ENCODE assay signal across 8 cellular contexts in genomic region chr7:151079199-151079910, GRCh38. TPM values are rescaled to one million over a fixed set of nuclear protein-coding genes. Genes with fewer than 3 reads are reported as not detected.
DNase-seq lines count a peak whose midpoint lies in the region; ATAC-seq, FAIRE-seq and TF ChIP-seq lines count a peak whose summit lies in the region.

No MANE protein-coding gene starts in this region.

- no peak overlapping the region for H2BK12ac ChIP-seq in H1 (ENCODE audit: low read depth, low read length)

- TF ChIP-seq CTCF in CD14-positive monocyte (IDR thresholded peaks at IDR 0.05), result no peak
- no peak for TF ChIP-seq CTCF in H1 (IDR thresholded peaks at IDR 0.05; ENCODE audit: control extremely low read depth in 1 of 3, insufficient read depth in 1 of 3, low read depth in 1 of 3, low read length in 3 of 3)
- TF ChIP-seq CTCF in neural crest cell (conservative IDR thresholded peaks at IDR 0.05), result no peak

- H2BK20ac ChIP-seq in H1 (ENCODE audit: low read length), result peak overlapping the region; percentile 32; the same call in 1 of the 2 replicates

- H3K9me3 Mint-ChIP-seq in CD14-positive monocyte (peaks cover 0 to 3% (median 0%) of the 10 kb centered on the region in 7 donors), neural crest cell (no peaks in the 10 kb centered on the region)

- H3K36me3 ChIP-seq in NT2/D1 (ENCODE audit: insufficient read depth, insufficient read length, low read length), result peaks cover 41% of the 10 kb centered on the region
- peaks cover 8 to 19% (median 18%) of the 10 kb centered on the region in 4 experiments for H3K36me3 ChIP-seq in H1 (ENCODE audit: control insufficient read depth in 2 of 4, insufficient read depth in 4 of 4, low read length in 3 of 4)

- H3K4me1 Mint-ChIP-seq in CD14-positive monocyte (peaks cover 31% of the 10 kb centered on the region), neural crest cell (peaks cover 22% of the 10 kb centered on the region)

- H3K4me3 Mint-ChIP-seq in CD14-positive monocyte, result peak overlapping the region; percentile 83 to 89
- H3K4me3 Mint-ChIP-seq in neural crest cell, result peak overlapping the region; percentile 91

- H3K27ac ChIP-seq in H1 (ENCODE audit: low read depth, low read length), result no peak overlapping the region

- H3K4me3 ChIP-seq in NT2/D1 (ENCODE audit: insufficient read length, low read depth) (peak overlapping the region; percentile 88), H1 (ENCODE audit: extremely low read depth in 1 of 4, insufficient read depth in 2 of 4, low read depth in 3 of 4, low read length in 4 of 4) (peak overlapping the region; percentile 79 to 94 (median 88); a peak in 7 of 8 replicates)

- H2AFZ ChIP-seq in H1 (ENCODE audit: low read length), result no peak overlapping the region

- H3K36me3 Mint-ChIP-seq in CD14-positive monocyte (peaks cover 23 to 31% of the 10 kb centered on the region in 2 donors), neural crest cell (ENCODE audit: low read depth) (peaks cover 7% of the 10 kb centered on the region)

- H3K4me1 ChIP-seq in NT2/D1 (ENCODE audit: insufficient read depth, insufficient read length) (peaks cover 19% of the 10 kb centered on the region), H1 (replicated peaks in 1 of 4; ENCODE audit: control insufficient read depth in 3 of 4, insufficient read depth in 4 of 4, low read length in 3 of 4) (peaks cover 0 to 35% (median 24%) of the 10 kb centered on the region in 4 experiments; a peak in 6 of 7 replicates)

- intact Hi-C loops in CD14-positive monocyte (cut with micrococcal nuclease), result loop anchor here in 1 of 2 donors (2.0 to 5.0 kb wide), 2 partner anchors 13 to 33 kb away; no protein-coding TSS in a partner anchor

- TF ChIP-seq EP300 in H1 (IDR thresholded peaks at IDR 0.05; ENCODE audit: borderline replicate concordance in 1 of 2, low read depth in 2 of 2, low read length in 2 of 2), result no peak

- DNase-seq in CD14-positive monocyte (ENCODE audit: low spot score) (no peak), NT2/D1 (ENCODE audit: low read depth, low spot score) (no peak), H1 (ENCODE audit: low read depth in 1 of 2, low spot score in 2 of 2) (no peak), neural crest cell (ENCODE audit: low read depth, low spot score) (no peak), COLO668 (lab: John Stamatoyannopoulos, UW; ENCODE audit: unreplicated experiment) (no peak), NCI-H2081 (lab: John Stamatoyannopoulos, UW) (no peak), ACHN (no peak)

- H3K23ac ChIP-seq in H1 (ENCODE audit: insufficient read length), result no peak overlapping the region

- no peak for FAIRE-seq in H1 (lab: Jason Lieb, UNC)

- no peak for ATAC-seq in HG03097 (IDR thresholded peaks at IDR 0.05; ENCODE audit: low FRiP score, unreplicated experiment)

- POLR2A ChIA-PET in H1 (lab: Charles Lee; ENCODE audit: partially characterized antibody), result interaction anchor here (0.8 to 4.9 kb wide), 10 partner anchors 10 to 99 kb away, joined by 3 to 77 read pairs (median 6); partner anchors contain the start of gene CDK5

- no peak for TF ChIP-seq RAD21 in H1 (IDR thresholded peaks at IDR 0.05 in 1 of 2, conservative IDR thresholded peaks at IDR 0.05 in 1 of 2; ENCODE audit: low read depth in 2 of 2, low read length in 2 of 2)

- peaks cover 21% of the 10 kb centered on the region for H3K23me2 ChIP-seq in H1 (ENCODE audit: low read depth, low read length)

- H3K9me3 ChIP-seq in NT2/D1 (ENCODE audit: insufficient read depth, low read length) (no peaks in the 10 kb centered on the region), H1 (ENCODE audit: insufficient read depth in 2 of 2, low read depth in 1 of 2, low read length in 1 of 2) (no peaks in the 10 kb centered on the region)

- H3K79me2 ChIP-seq in H1 (ENCODE audit: control insufficient read depth in 1 of 2, insufficient read depth in 2 of 2, low read length in 2 of 2), result peaks cover 0 to 10% of the 10 kb centered on the region in 2 experiments; a peak in 1 of 4 replicates

- H3K27ac Mint-ChIP-seq in CD14-positive monocyte (peak overlapping the region in 4 of 7 donors; percentile 40 to 92 (median 84)), neural crest cell (ENCODE audit: unreplicated experiment) (no peak overlapping the region)

- peak overlapping the region; percentile 97 for H3K9ac ChIP-seq in NT2/D1 (ENCODE audit: insufficient read length, low read depth)
- H3K9ac ChIP-seq in H1 (replicated peaks in 1 of 4; ENCODE audit: extremely low read depth in 1 of 4, low read depth in 3 of 4, low read length in 3 of 4), result peak overlapping the region in 1 of 4 experiments; percentile 89; a peak in 2 of 7 replicates

- WGBS in H1 (ENCODE audit: extremely low coverage in 1 of 2, insufficient coverage in 1 of 2, insufficient read length in 1 of 2, insufficient replicate concordance in 2 of 2, low coverage in 1 of 2, low lambda C conversion rate in 2 of 2, missing lambda C conversion rate in 1 of 2), 2 experiments, result 82% methylated on average over 20 of the region's 27 CpGs; no CpG with 5 or more reads in 1 of the 2 experiments

- no peak overlapping the region for H2BK120ac ChIP-seq in H1 (replicated peaks; ENCODE audit: low read depth, low read length)

- no peak overlapping the region for H2BK15ac ChIP-seq in H1 (ENCODE audit: low read length)

- peaks cover 12% of the 10 kb centered on the region for H3K79me1 ChIP-seq in H1 (ENCODE audit: low read depth, low read length)

- H3K27me3 ChIP-seq in NT2/D1 (ENCODE audit: insufficient read depth, insufficient read length) (peaks cover 8% of the 10 kb centered on the region), H1 (replicated peaks in 1 of 4; ENCODE audit: control insufficient read depth in 3 of 4, extremely low read depth in 1 of 4, insufficient read depth in 3 of 4, low read length in 3 of 4) (peaks cover 0 to 7% (median 5%) of the 10 kb centered on the region in 4 experiments; a peak in 5 of 7 replicates)

- H4K91ac ChIP-seq in H1 (replicated peaks; ENCODE audit: insufficient read length, low read length), result no peak overlapping the region

- peaks cover 20 to 23% of the 10 kb centered on the region in 2 experiments for H4K20me1 ChIP-seq in H1 (replicated peaks in 1 of 2; ENCODE audit: control insufficient read depth in 1 of 2, insufficient read depth in 2 of 2, low read length in 2 of 2)

- H4K5ac ChIP-seq in H1 (ENCODE audit: insufficient read length, low read depth, low read length), result no peak overlapping the region

- no peak overlapping the region; the same call in 1 of the 2 replicates for H4K8ac ChIP-seq in H1 (ENCODE audit: extremely low read depth, insufficient read depth, low read length)

- CTCF ChIA-PET in H1 (lab: Charles Lee; ENCODE audit: partially characterized antibody), result interaction anchor here (1.3 to 6.0 kb wide), 5 partner anchors 11 to 62 kb away, joined by 4 to 81 read pairs (median 42); no protein-coding TSS in a partner anchor

- no peak overlapping the region for H2BK5ac ChIP-seq in H1 (ENCODE audit: low read depth, low read length)

- H3K27me3 Mint-ChIP-seq in CD14-positive monocyte (ENCODE audit: low read depth in 3 of 3) (peaks cover 0 to 1% (median 0%) of the 10 kb centered on the region in 3 donors), neural crest cell (ENCODE audit: low read depth) (no peaks in the 10 kb centered on the region)

- in situ Hi-C loops in ACHN (cut with HindIII; ENCODE audit: low pct_ligation_motif_present, low pct_unique_long_range_greater_than_20kb, low sequenced_read_pairs), result no loop called here

- H3K4ac ChIP-seq in H1 (replicated peaks; ENCODE audit: insufficient read length, low read depth, low read length), result no peak overlapping the region

- no peak overlapping the region for H3K14ac ChIP-seq in H1 (ENCODE audit: insufficient read length)

- TF ChIP-seq POLR2A in H1 (IDR thresholded peaks at IDR 0.05; ENCODE audit: control extremely low read depth in 1 of 2, low read depth in 2 of 2, low read length in 2 of 2), result no peak

- H3K4me2 ChIP-seq in H1 (ENCODE audit: insufficient read depth in 1 of 2, low read depth in 2 of 2, low read length in 2 of 2), result peak overlapping the region; percentile 95 to 100

- no peak overlapping the region for H2AK5ac ChIP-seq in H1 (ENCODE audit: low read depth, low read length)

- H3K56ac ChIP-seq in H1 (replicated peaks; ENCODE audit: insufficient read length, low read depth, low read length), result no peak overlapping the region

- no peak overlapping the region for H3K18ac ChIP-seq in H1 (ENCODE audit: extremely low read depth, low read length)

RNA-seq across cellular contexts. Expression of gene FASTK, which starts 1.3 kb away (rescaled TPM):
- 10 to 100 TPM; 34.7 to 38.6 TPM for polyA plus RNA-seq in CD14-positive monocyte
- total RNA-seq in H1 (2021; fragmentation: NEBNext Ultra II Directional; extraction: Animal tissue kit (Norgen Biotek cat#: 25700)), result 39.4 and 43.8 TPM in 2 replicates
- polyA plus RNA-seq in H1 (2011; rRNA removed), result 84.0 and 116 TPM in 2 replicates
- 87.9 TPM for polyA plus RNA-seq in H1 (2011; cell fraction: cytosol; rRNA removed)
- 383 TPM for polyA plus RNA-seq in H1 (2011; cell fraction: nucleus; rRNA removed)
- polyA plus RNA-seq in H1 (2012, experiment 1 of 2), result 34.8 to 66.7 TPM (median 56.9 TPM) in 4 replicates
- polyA plus RNA-seq in H1 (2012, experiment 2 of 2), result 59.3 TPM
- polyA plus RNA-seq in H1 (2013, experiment 1 of 2), result 53.6 TPM
- polyA plus RNA-seq in H1 (2013, experiment 2 of 2), result 45.8 TPM
- 28.6 and 30.4 TPM in 2 replicates for polyA minus RNA-seq in H1 (2011; rRNA and poly(A)+ RNA removed)
- polyA minus RNA-seq in H1 (2011; cell fraction: cytosol; rRNA and poly(A)+ RNA removed), result 25.5 TPM
- polyA minus RNA-seq in H1 (2011; cell fraction: nucleus; rRNA and poly(A)+ RNA removed), result 71.3 TPM
- total RNA-seq in neural crest cell, result 82.4 and 86.1 TPM in 2 replicates

RNA-seq across cellular contexts. Expression of gene TMUB1, which starts 3.9 kb away (rescaled TPM):
- 10 to 100 TPM; 17.4 to 19.8 TPM for polyA plus RNA-seq in CD14-positive monocyte
- 41.4 and 48.7 TPM in 2 replicates for total RNA-seq in H1 (2021; fragmentation: NEBNext Ultra II Directional; extraction: Animal tissue kit (Norgen Biotek cat#: 25700))
- 56.2 and 85.7 TPM in 2 replicates for polyA plus RNA-seq in H1 (2011; rRNA removed)
- polyA plus RNA-seq in H1 (2011; cell fraction: cytosol; rRNA removed), result 38.5 TPM
- 77.0 TPM for polyA plus RNA-seq in H1 (2011; cell fraction: nucleus; rRNA removed)
- polyA plus RNA-seq in H1 (2012, experiment 1 of 2), result 23.7 to 47.4 TPM (median 42.5 TPM) in 4 replicates
- 45.8 TPM for polyA plus RNA-seq in H1 (2012, experiment 2 of 2)
- polyA plus RNA-seq in H1 (2013, experiment 1 of 2), result 69.9 TPM
- 77.4 TPM for polyA plus RNA-seq in H1 (2013, experiment 2 of 2)
- 6.5 and 7.1 TPM in 2 replicates for polyA minus RNA-seq in H1 (2011; rRNA and poly(A)+ RNA removed)
- polyA minus RNA-seq in H1 (2011; cell fraction: cytosol; rRNA and poly(A)+ RNA removed), result 18.8 TPM
- 14.7 TPM for polyA minus RNA-seq in H1 (2011; cell fraction: nucleus; rRNA and poly(A)+ RNA removed)
- 44.9 and 46.5 TPM in 2 replicates for total RNA-seq in neural crest cell

RNA-seq across cellular contexts. Expression of gene AGAP3, which starts 6.9 kb away (rescaled TPM):
- polyA plus RNA-seq in CD14-positive monocyte, result 1 to 10 TPM; 6.4 to 6.8 TPM
- total RNA-seq in H1 (2021; fragmentation: NEBNext Ultra II Directional; extraction: Animal tissue kit (Norgen Biotek cat#: 25700)), result 66.4 and 68.1 TPM in 2 replicates
- polyA plus RNA-seq in H1 (2011; rRNA removed), result 120 and 194 TPM in 2 replicates
- polyA plus RNA-seq in H1 (2011; cell fraction: cytosol; rRNA removed), result 90.4 TPM
- 258 TPM for polyA plus RNA-seq in H1 (2011; cell fraction: nucleus; rRNA removed)
- 70.1 to 77.1 TPM (median 74.6 TPM) in 4 replicates for polyA plus RNA-seq in H1 (2012, experiment 1 of 2)
- polyA plus RNA-seq in H1 (2012, experiment 2 of 2), result 48.0 TPM
- polyA plus RNA-seq in H1 (2013, experiment 1 of 2), result 33.4 TPM
- 33.2 TPM for polyA plus RNA-seq in H1 (2013, experiment 2 of 2)
- 27.8 and 33.8 TPM in 2 replicates for polyA minus RNA-seq in H1 (2011; rRNA and poly(A)+ RNA removed)
- 47.5 TPM for polyA minus RNA-seq in H1 (2011; cell fraction: cytosol; rRNA and poly(A)+ RNA removed)
- polyA minus RNA-seq in H1 (2011; cell fraction: nucleus; rRNA and poly(A)+ RNA removed), result 71.5 TPM
- total RNA-seq in neural crest cell, result 128 and 139 TPM in 2 replicates

RNA-seq across cellular contexts. Expression of gene SLC4A2, which starts 20.0 kb away (rescaled TPM):
- polyA plus RNA-seq in CD14-positive monocyte (10 to 100 TPM; 21.6 to 23.8 TPM), H1 (2011; rRNA removed) (72.6 and 105 TPM in 2 replicates)
- 147 and 148 TPM in 2 replicates for total RNA-seq in H1 (2021; fragmentation: NEBNext Ultra II Directional; extraction: Animal tissue kit (Norgen Biotek cat#: 25700))
- 64.0 TPM for polyA plus RNA-seq in H1 (2011; cell fraction: cytosol; rRNA removed)
- 293 TPM for polyA plus RNA-seq in H1 (2011; cell fraction: nucleus; rRNA removed)
- 60.3 to 144 TPM (median 135 TPM) in 4 replicates for polyA plus RNA-seq in H1 (2012, experiment 1 of 2)
- 178 TPM for polyA plus RNA-seq in H1 (2012, experiment 2 of 2)
- polyA plus RNA-seq in H1 (2013, experiment 1 of 2), result 120 TPM
- polyA plus RNA-seq in H1 (2013, experiment 2 of 2), result 123 TPM
- polyA minus RNA-seq in H1 (2011; rRNA and poly(A)+ RNA removed), result 42.9 and 53.5 TPM in 2 replicates
- polyA minus RNA-seq in H1 (2011; cell fraction: cytosol; rRNA and poly(A)+ RNA removed), result 63.4 TPM
- polyA minus RNA-seq in H1 (2011; cell fraction: nucleus; rRNA and poly(A)+ RNA removed), result 68.4 TPM
- total RNA-seq in neural crest cell, result 139 and 141 TPM in 2 replicates

RNA-seq across cellular contexts. Expression of gene CDK5, which starts 21.7 kb away (rescaled TPM):
- polyA plus RNA-seq in CD14-positive monocyte, result 10 to 100 TPM; 24.9 to 31.2 TPM
- 22.7 and 22.8 TPM in 2 replicates for total RNA-seq in H1 (2021; fragmentation: NEBNext Ultra II Directional; extraction: Animal tissue kit (Norgen Biotek cat#: 25700))
- polyA plus RNA-seq in H1 (2011; rRNA removed), result 37.2 and 47.8 TPM in 2 replicates
- 30.4 TPM for polyA plus RNA-seq in H1 (2011; cell fraction: cytosol; rRNA removed)
- polyA plus RNA-seq in H1 (2011; cell fraction: nucleus; rRNA removed), result 29.0 TPM
- 23.4 to 31.3 TPM (median 27.8 TPM) in 4 replicates for polyA plus RNA-seq in H1 (2012, experiment 1 of 2)
- polyA plus RNA-seq in H1 (2012, experiment 2 of 2), result 24.6 TPM
- 20.9 TPM for polyA plus RNA-seq in H1 (2013, experiment 1 of 2)
- 19.9 TPM for polyA plus RNA-seq in H1 (2013, experiment 2 of 2)
- 20.8 and 22.0 TPM in 2 replicates for polyA minus RNA-seq in H1 (2011; rRNA and poly(A)+ RNA removed)
- 8.8 TPM for polyA minus RNA-seq in H1 (2011; cell fraction: cytosol; rRNA and poly(A)+ RNA removed)
- polyA minus RNA-seq in H1 (2011; cell fraction: nucleus; rRNA and poly(A)+ RNA removed), result 14.2 TPM
- 38.9 TPM in 2 replicates for total RNA-seq in neural crest cell
